Comparison of ENCODE assay signal across 21 cellular contexts in the genomic region with DNA sequence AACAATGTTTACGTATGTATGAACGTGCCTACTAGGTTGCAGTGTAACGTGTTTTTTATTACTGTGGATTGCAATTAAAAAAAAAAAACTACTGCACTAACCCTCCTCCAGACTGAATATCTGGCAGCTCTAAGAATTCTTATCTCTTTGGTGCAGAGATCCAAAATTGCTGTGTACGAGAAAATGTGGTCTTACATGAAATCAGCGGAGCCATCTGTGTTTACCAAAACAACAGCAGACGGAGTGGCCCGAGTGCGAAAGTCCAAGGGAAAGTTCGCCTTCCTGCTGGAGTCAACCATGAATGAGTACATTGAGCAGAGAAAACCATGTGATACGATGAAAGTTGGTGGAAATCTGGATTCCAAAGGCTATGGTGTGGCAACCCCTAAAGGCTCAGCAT.
"Had no signal": no experiment of that assay in that cellular context is flagged by ENCODE, and none has a peak within 500 bp of the region (broad histone marks: within the 10 kb centered on the region; RNA-seq: fewer than 3 reads in every experiment).

No MANE protein-coding gene starts in this region.

- H3K9me3 ChIP-seq: gastroesophageal sphincter, left ventricle myocardium inferior, lower lobe of right lung, ovary, right atrium auricular region, stomach, thoracic aorta had no signal

- DNase-seq: cortex of kidney; dorsolateral prefrontal cortex; effector CD8-positive, alpha-beta T cell; glutamatergic neuron; immature natural killer cell; left ventricle myocardium inferior; lower lobe of right lung; natural killer cell; nucleus accumbens; ovary; small intestine; stimulated activated CD4-positive, alpha-beta T cell treated with anti-CD3 and anti-CD28 coated beads, Interleukin-12 subunit alpha, Interleukin-12 subunit beta, amount 100 ng/mL, for 4 hours; stimulated activated naive CD4-positive, alpha-beta T cell; stomach; substantia nigra; trophoblast cell had no signal

- H3K36me3 ChIP-seq: gastroesophageal sphincter, left ventricle myocardium inferior, lower lobe of right lung, ovary, right atrium auricular region, stomach, thoracic aorta had no signal

- H3K27me3 ChIP-seq: gastroesophageal sphincter, ovary, right atrium auricular region, stomach had no signal

- ATAC-seq: esophagus mucosa, gastroesophageal sphincter, lower lobe of right lung, natural killer cell had no signal

- H3K4me3 ChIP-seq: dorsolateral prefrontal cortex, gastroesophageal sphincter, left ventricle myocardium inferior, lower lobe of right lung, ovary, right atrium auricular region, stomach, thoracic aorta had no signal

- FAIRE-seq: keratinocyte, small intestine had no signal

- H3K27ac ChIP-seq: dorsolateral prefrontal cortex, gastroesophageal sphincter, left ventricle myocardium inferior, lower lobe of right lung, ovary, right atrium auricular region, stomach, thoracic aorta had no signal

- H3K4me1 ChIP-seq: gastroesophageal sphincter, left ventricle myocardium inferior, lower lobe of right lung, right atrium auricular region, stomach had no signal
